ENCODE assay signal across 9 cellular contexts in genomic region chr17:74750039-74750326, GRCh38. TPM values are rescaled to one million over a fixed set of nuclear protein-coding genes. Genes with fewer than 3 reads are reported as not detected.
DNase-seq lines count a peak whose midpoint lies in the region; ATAC-seq, FAIRE-seq and TF ChIP-seq lines count a peak whose summit lies in the region.
"Had no signal": no experiment of that assay in that cellular context is flagged by ENCODE, and none has a peak within 500 bp of the region (broad histone marks: within the 10 kb centered on the region; RNA-seq: fewer than 3 reads in every experiment).

No MANE protein-coding gene starts in this region.

- POLR2A ChIA-PET in naive thymus-derived CD8-positive, alpha-beta T cell (lab: Charles Lee) = interaction anchor here (1.0 to 13.2 kb wide), 11 partner anchors 8 to 123 kb away, joined by 3 to 231 read pairs (median 14); partner anchors contain the start of genes FDXR, NAT9 and RAB37

- no peak for FAIRE-seq in urothelium cell line (lab: Jason Lieb, UNC)

- peaks cover 31% of the 10 kb centered on the region; the same call in 1 of the 2 replicates for H3K27me3 ChIP-seq in BLaER1
- no peaks in the 10 kb centered on the region for H3K27me3 ChIP-seq in MG63
- peaks cover 0 to 16% (median 0%) of the 10 kb centered on the region in 45 donors for H3K27me3 ChIP-seq in dorsolateral prefrontal cortex

- ATAC-seq in naive thymus-derived CD8-positive, alpha-beta T cell = no peak
- ATAC-seq in GM19351 (IDR thresholded peaks at IDR 0.05; ENCODE audit: unreplicated experiment) = no peak

- no peaks in the 10 kb centered on the region for H3K9me3 Mint-ChIP-seq in naive thymus-derived CD8-positive, alpha-beta T cell

- H3K4me1 Mint-ChIP-seq in naive thymus-derived CD8-positive, alpha-beta T cell = peaks cover 35 to 78% (median 70%) of the 10 kb centered on the region in 4 donors

- H3K27ac ChIP-seq in BLaER1 (no peak overlapping the region), dorsolateral prefrontal cortex (peak overlapping the region in 55 of 59 donors; percentile 18 to 93 (median 83))

- DNase-seq in MG63 = no peak
- DNase-seq in dorsolateral prefrontal cortex = no peak
- DNase-seq in naive thymus-derived CD8-positive, alpha-beta T cell = no peak
- no peak for DNase-seq in NCI-H1436 treated with DMSO at 0.1 percent for 48 hours (lab: John Stamatoyannopoulos, UW)
- DNase-seq in HPDE6-E6E7 (ENCODE audit: extremely low spot score) = no peak
- DNase-seq in urothelium cell line (ENCODE audit: low spot score) = no peak
- DNase-seq: NCI-H2081 treated with DMSO at 0.1 percent for 48 hours had no signal

- peaks cover 4 to 31% (median 8%) of the 10 kb centered on the region in 3 donors for H3K36me3 Mint-ChIP-seq in naive thymus-derived CD8-positive, alpha-beta T cell

- H3K36me3 ChIP-seq in BLaER1 (peaks cover 7% of the 10 kb centered on the region; the same call in 1 of the 2 replicates), MG63 (peaks cover 35% of the 10 kb centered on the region)

- peak overlapping the region; percentile 100 for H3K4me2 ChIP-seq in BLaER1

- no peak for TF ChIP-seq CTCF in dorsolateral prefrontal cortex (IDR thresholded peaks at IDR 0.05 in 54 of 56, conservative IDR thresholded peaks at IDR 0.05 in 2 of 56; ENCODE audit: low read depth in 1 of 56, partially characterized antibody in 56 of 56)

- H3K27me3 Mint-ChIP-seq in naive thymus-derived CD8-positive, alpha-beta T cell = no peaks in the 10 kb centered on the region

- H3K4me1 ChIP-seq in BLaER1 = peaks cover 79% of the 10 kb centered on the region

- H3K4me3 Mint-ChIP-seq in naive thymus-derived CD8-positive, alpha-beta T cell = peak overlapping the region; percentile 92 to 100 (median 98)

- peak overlapping the region; percentile 96 for H3K4me3 ChIP-seq in BLaER1
- peak overlapping the region; percentile 99 for H3K4me3 ChIP-seq in MG63
- peak overlapping the region; percentile 43 to 99 (median 88) for H3K4me3 ChIP-seq in dorsolateral prefrontal cortex

- H3K27ac Mint-ChIP-seq in naive thymus-derived CD8-positive, alpha-beta T cell = peak overlapping the region; percentile 87 to 97 (median 94)

- H3K9me3 ChIP-seq in BLaER1 = no peaks in the 10 kb centered on the region
- no peaks in the 10 kb centered on the region for H3K9me3 ChIP-seq in MG63

- H3K9ac ChIP-seq in BLaER1 = peak overlapping the region; percentile 93

- intact Hi-C loops in dorsolateral prefrontal cortex (cut with DNase I) = no loop called here

- H4K20me1 ChIP-seq in BLaER1 = peaks cover 64% of the 10 kb centered on the region

RNA-seq across cellular contexts. Expression of gene NHERF1, which starts 1.6 kb away (rescaled TPM):
- 110 and 150 TPM in 2 replicates for total RNA-seq in MG63 (2014; rRNA removed; shearing (Covaris generic); ENCODE audit: low replicate concordance)
- total RNA-seq in dorsolateral prefrontal cortex = 100 to 1,000 TPM in 5 of 120 experiments, 10 to 100 TPM in 115; 37.5 to 169 (median 62.4) TPM
- total RNA-seq in naive thymus-derived CD8-positive, alpha-beta T cell = 100 to 1,000 TPM; 158 to 164 TPM
- polyA plus RNA-seq in naive thymus-derived CD8-positive, alpha-beta T cell = 100 to 1,000 TPM; 277 to 351 (median 324) TPM

RNA-seq across cellular contexts. Expression of gene RAB37, which starts 12.9 kb away (rescaled TPM):
- total RNA-seq in MG63 (2014; rRNA removed; shearing (Covaris generic); ENCODE audit: low replicate concordance) = not detected in 2 replicates
- 10 to 100 TPM in 119 of 120 experiments, 1 to 10 TPM in 1; 7.1 to 41.8 (median 21.9) TPM for total RNA-seq in dorsolateral prefrontal cortex
- 10 to 100 TPM; 34.0 to 35.9 TPM for total RNA-seq in naive thymus-derived CD8-positive, alpha-beta T cell
- 100 to 1,000 TPM in 1 of 3 donors, 10 to 100 TPM in 2; 55.3 to 108 (median 76.0) TPM for polyA plus RNA-seq in naive thymus-derived CD8-positive, alpha-beta T cell

RNA-seq across cellular contexts. Expression of gene NAT9, which starts 26.2 kb away (rescaled TPM):
- 46.8 and 51.6 TPM in 2 replicates for total RNA-seq in MG63 (2014; rRNA removed; shearing (Covaris generic); ENCODE audit: low replicate concordance)
- total RNA-seq in dorsolateral prefrontal cortex = 10 to 100 TPM; 29.5 to 78.2 (median 45.6) TPM
- total RNA-seq in naive thymus-derived CD8-positive, alpha-beta T cell = 10 to 100 TPM; 66.5 to 71.5 TPM
- polyA plus RNA-seq in naive thymus-derived CD8-positive, alpha-beta T cell = 10 to 100 TPM in 2 of 3 donors, 1 to 10 TPM in 1; 9.8 to 28.3 (median 20.2) TPM

RNA-seq across cellular contexts. Expression of gene CD300LF, which starts 37.3 kb away (rescaled TPM):
- total RNA-seq in MG63 (2014; rRNA removed; shearing (Covaris generic); ENCODE audit: low replicate concordance) = not detected in 2 replicates
- 1 to 10 TPM in 54 of 120 experiments, under 1 TPM in 46, not detected in 20; 0.31 to 5.8 (median 1.0) TPM for total RNA-seq in dorsolateral prefrontal cortex
- total RNA-seq in naive thymus-derived CD8-positive, alpha-beta T cell = under 1 TPM in 1 of 2 experiments, not detected in 1; 0.36 TPM
- not detected for polyA plus RNA-seq in naive thymus-derived CD8-positive, alpha-beta T cell
